ENCODE assay signal across 20 cellular contexts in genomic region chr17:73985466-73986015, GRCh38.
"Had no signal": no experiment of that assay in that cellular context is flagged by ENCODE, and none has a peak within 500 bp of the region (broad histone marks: within the 10 kb centered on the region; RNA-seq: fewer than 3 reads in every experiment).

No MANE protein-coding gene starts in this region.

- H3K4me3 ChIP-seq: dorsolateral prefrontal cortex, heart left ventricle, right atrium auricular region, sigmoid colon, skin epidermis, stomach, thoracic aorta, transverse colon had no signal

- H3K4me3 Mint-ChIP-seq: memory B cell, mesothelial cell of epicardium, nephron progenitor cell had no signal

- H3K27ac ChIP-seq: dorsolateral prefrontal cortex, heart left ventricle, neutrophil, right atrium auricular region, sigmoid colon, skin epidermis, stomach, thoracic aorta, transverse colon had no signal

- H3K9me3 ChIP-seq: heart left ventricle, neutrophil, right atrium auricular region, sigmoid colon, stomach, thoracic aorta, transverse colon had no signal

- DNase-seq: cortex of kidney; effector CD8-positive, alpha-beta T cell; heart left ventricle; hippocampal formation; kidney glomerular epithelial cell; nephron progenitor cell; sigmoid colon; stimulated activated CD4-positive, alpha-beta T cell treated with anti-CD3 and anti-CD28 coated beads, Interleukin-12 subunit alpha, Interleukin-12 subunit beta, amount 100 ng/mL, for 4 hours; stimulated activated naive CD4-positive, alpha-beta T cell; stomach; substantia nigra; transverse colon had no signal

- H3K9me3 Mint-ChIP-seq: memory B cell, mesothelial cell of epicardium, nephron progenitor cell had no signal

- H3K27ac Mint-ChIP-seq: memory B cell had no signal

- ATAC-seq: esophagus mucosa, heart left ventricle had no signal

- H3K27me3 ChIP-seq: right atrium auricular region, transverse colon had no signal

- H3K36me3 Mint-ChIP-seq: memory B cell, mesothelial cell of epicardium had no signal

- H3K4me1 ChIP-seq: right atrium auricular region, sigmoid colon, stomach, transverse colon had no signal

- H3K36me3 ChIP-seq: heart left ventricle, neutrophil, right atrium auricular region, sigmoid colon, stomach, thoracic aorta, transverse colon had no signal
